In genomic region chr15:51936119-51936478, GRCh38 we compare ENCODE assay signal across 1 cellular context.
TF ChIP-seq lines count a peak whose summit lies in the region.

No MANE protein-coding gene starts in this region.

TF ChIP-seq in H1, 55 proteins besides CTCF, POLR2A, EP300 and RAD21:
- TF ChIP-seq SRF (IDR thresholded peaks at IDR 0.05; ENCODE audit: low read depth, low read length) (no peak), TAF1 (IDR thresholded peaks at IDR 0.05; ENCODE audit: low read depth, low read length) (peak; percentile 26; the same call in 1 of the 2 replicates), JUND (IDR thresholded peaks at IDR 0.05; ENCODE audit: low read length) (no peak), EGR1 (IDR thresholded peaks at IDR 0.05; ENCODE audit: borderline replicate concordance, low read depth, low read length) (no peak), KDM5A (IDR thresholded peaks at IDR 0.05; ENCODE audit: low read length) (no peak), CREB1 (IDR thresholded peaks at IDR 0.05) (no peak), POLR2AphosphoS5 (IDR thresholded peaks at IDR 0.05; ENCODE audit: low read depth, low read length) (no peak)
